In the genomic region with DNA sequence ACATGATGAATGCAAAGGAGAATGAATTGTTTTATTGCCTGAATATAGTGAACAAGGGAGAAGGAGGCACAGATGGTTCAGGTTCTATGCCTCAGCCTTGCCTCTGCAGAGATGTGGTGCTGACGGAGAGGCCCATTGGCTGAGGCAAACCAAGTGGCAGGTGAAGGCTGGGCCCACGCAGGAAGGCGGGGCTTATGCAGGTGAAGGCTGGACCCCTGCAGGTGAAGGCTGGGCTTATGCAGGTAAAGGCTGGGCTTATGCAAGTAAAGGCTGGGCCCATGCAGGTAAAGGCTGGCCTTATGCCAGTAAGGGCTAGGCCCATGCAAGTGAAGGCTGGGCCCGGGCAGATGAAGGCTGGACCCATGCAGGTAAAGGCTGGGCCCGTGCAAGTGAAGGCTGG, we compare ENCODE assay signal across 1 cellular context.
TF ChIP-seq lines count a peak whose summit lies in the region.

No MANE protein-coding gene starts in this region.

TF ChIP-seq in HCT116, 20 proteins besides CTCF, POLR2A, EP300 and RAD21:
- TF ChIP-seq, protein P1, sequence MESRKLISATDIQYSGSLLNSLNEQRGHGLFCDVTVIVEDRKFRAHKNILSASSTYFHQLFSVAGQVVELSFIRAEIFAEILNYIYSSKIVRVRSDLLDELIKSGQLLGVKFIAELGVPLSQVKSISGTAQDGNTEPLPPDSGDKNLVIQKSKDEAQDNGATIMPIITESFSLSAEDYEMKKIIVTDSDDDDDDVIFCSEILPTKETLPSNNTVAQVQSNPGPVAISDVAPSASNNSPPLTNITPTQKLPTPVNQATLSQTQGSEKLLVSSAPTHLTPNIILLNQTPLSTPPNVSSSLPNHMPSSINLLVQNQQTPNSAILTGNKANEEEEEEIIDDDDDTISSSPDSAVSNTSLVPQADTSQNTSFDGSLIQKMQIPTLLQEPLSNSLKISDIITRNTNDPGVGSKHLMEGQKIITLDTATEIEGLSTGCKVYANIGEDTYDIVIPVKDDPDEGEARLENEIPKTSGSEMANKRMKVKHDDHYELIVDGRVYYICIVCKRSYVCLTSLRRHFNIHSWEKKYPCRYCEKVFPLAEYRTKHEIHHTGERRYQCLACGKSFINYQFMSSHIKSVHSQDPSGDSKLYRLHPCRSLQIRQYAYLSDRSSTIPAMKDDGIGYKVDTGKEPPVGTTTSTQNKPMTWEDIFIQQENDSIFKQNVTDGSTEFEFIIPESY (IDR thresholded peaks at IDR 0.05; ENCODE audit: extremely low read depth, insufficient replicate concordance, low read length), result no peak
- TF ChIP-seq, protein P2, sequence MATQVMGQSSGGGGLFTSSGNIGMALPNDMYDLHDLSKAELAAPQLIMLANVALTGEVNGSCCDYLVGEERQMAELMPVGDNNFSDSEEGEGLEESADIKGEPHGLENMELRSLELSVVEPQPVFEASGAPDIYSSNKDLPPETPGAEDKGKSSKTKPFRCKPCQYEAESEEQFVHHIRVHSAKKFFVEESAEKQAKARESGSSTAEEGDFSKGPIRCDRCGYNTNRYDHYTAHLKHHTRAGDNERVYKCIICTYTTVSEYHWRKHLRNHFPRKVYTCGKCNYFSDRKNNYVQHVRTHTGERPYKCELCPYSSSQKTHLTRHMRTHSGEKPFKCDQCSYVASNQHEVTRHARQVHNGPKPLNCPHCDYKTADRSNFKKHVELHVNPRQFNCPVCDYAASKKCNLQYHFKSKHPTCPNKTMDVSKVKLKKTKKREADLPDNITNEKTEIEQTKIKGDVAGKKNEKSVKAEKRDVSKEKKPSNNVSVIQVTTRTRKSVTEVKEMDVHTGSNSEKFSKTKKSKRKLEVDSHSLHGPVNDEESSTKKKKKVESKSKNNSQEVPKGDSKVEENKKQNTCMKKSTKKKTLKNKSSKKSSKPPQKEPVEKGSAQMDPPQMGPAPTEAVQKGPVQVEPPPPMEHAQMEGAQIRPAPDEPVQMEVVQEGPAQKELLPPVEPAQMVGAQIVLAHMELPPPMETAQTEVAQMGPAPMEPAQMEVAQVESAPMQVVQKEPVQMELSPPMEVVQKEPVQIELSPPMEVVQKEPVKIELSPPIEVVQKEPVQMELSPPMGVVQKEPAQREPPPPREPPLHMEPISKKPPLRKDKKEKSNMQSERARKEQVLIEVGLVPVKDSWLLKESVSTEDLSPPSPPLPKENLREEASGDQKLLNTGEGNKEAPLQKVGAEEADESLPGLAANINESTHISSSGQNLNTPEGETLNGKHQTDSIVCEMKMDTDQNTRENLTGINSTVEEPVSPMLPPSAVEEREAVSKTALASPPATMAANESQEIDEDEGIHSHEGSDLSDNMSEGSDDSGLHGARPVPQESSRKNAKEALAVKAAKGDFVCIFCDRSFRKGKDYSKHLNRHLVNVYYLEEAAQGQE (IDR thresholded peaks at IDR 0.05; ENCODE audit: low read depth), result no peak
- TF ChIP-seq, protein P3, sequence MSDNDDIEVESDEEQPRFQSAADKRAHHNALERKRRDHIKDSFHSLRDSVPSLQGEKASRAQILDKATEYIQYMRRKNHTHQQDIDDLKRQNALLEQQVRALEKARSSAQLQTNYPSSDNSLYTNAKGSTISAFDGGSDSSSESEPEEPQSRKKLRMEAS (IDR thresholded peaks at IDR 0.05), result no peak
- TF ChIP-seq CBX3 (IDR thresholded peaks at IDR 0.05; ENCODE audit: low read depth) (no peak), YY1 (IDR thresholded peaks at IDR 0.05; ENCODE audit: extremely low read depth, insufficient replicate concordance, low read depth, low read length) (no peak), ZFX (IDR thresholded peaks at IDR 0.05) (no peak), SIN3A (IDR thresholded peaks at IDR 0.05; ENCODE audit: low read depth) (no peak), TCF7L2 (IDR thresholded peaks at IDR 0.05; ENCODE audit: borderline replicate concordance, extremely low read depth, insufficient read depth, insufficient read length) (no peak), CEBPB (IDR thresholded peaks at IDR 0.05; ENCODE audit: low read depth) (no peak), JUND (IDR thresholded peaks at IDR 0.05) (no peak)
